In genomic region chrX:49072712-49073095, GRCh38 we compare ENCODE assay signal across 8 cellular contexts. TPM values are rescaled to one million over a fixed set of nuclear protein-coding genes. Genes with fewer than 3 reads are reported as not detected.
A peak's percentile ranks its signal among the peaks of the same experiment; 100 is the strongest.
DNase-seq lines count a peak whose midpoint lies in the region; ATAC-seq, FAIRE-seq and TF ChIP-seq lines count a peak whose summit lies in the region.
"Had no signal": no experiment of that assay in that cellular context is flagged by ENCODE, and none has a peak within 500 bp of the region (broad histone marks: within the 10 kb centered on the region; RNA-seq: fewer than 3 reads in every experiment).

No MANE protein-coding gene starts in this region.

- TF ChIP-seq CTCF in bronchial epithelial cell (IDR thresholded peaks at IDR 0.05; ENCODE audit: insufficient read depth, low read length, severe bottlenecking), result no peak

- DNase-seq in bronchial epithelial cell (ENCODE audit: low read depth) (no peak), NCI-H510A treated with DMSO at 0.1 percent for 48 hours (lab: John Stamatoyannopoulos, UW) (no peak)
- DNase-seq: effector CD8-positive, alpha-beta T cell; NCI-H446 had no signal

- H3K36me3 ChIP-seq in HUES64 (ENCODE audit: insufficient read depth, low read length), result peaks cover 6% of the 10 kb centered on the region; the same call in 1 of the 2 replicates
- H3K36me3 ChIP-seq in bronchial epithelial cell (ENCODE audit: control insufficient read depth, insufficient read depth, low read length), result peaks cover 6% of the 10 kb centered on the region
- H3K36me3 ChIP-seq in rectal smooth muscle tissue (ENCODE audit: control insufficient read depth, insufficient read depth, low read length), result peaks cover 3% of the 10 kb centered on the region

- H3K27ac ChIP-seq in HUES64 (ENCODE audit: low read depth, low read length), result no peak overlapping the region
- peak overlapping the region; percentile 18 for H3K27ac ChIP-seq in rectal smooth muscle tissue (ENCODE audit: low read depth, low read length)

- FAIRE-seq in bronchial epithelial cell (lab: Jason Lieb, UNC), result no peak

- H3K4me1 ChIP-seq in HUES64 (ENCODE audit: insufficient read depth, low read length) (no peaks in the 10 kb centered on the region), rectal smooth muscle tissue (ENCODE audit: control insufficient read depth, insufficient read depth, low read length) (peaks cover 2% of the 10 kb centered on the region)

- H3K4me3 ChIP-seq in HUES64 (ENCODE audit: low read length) (peak overlapping the region; percentile 93), bronchial epithelial cell (ENCODE audit: low read depth, low read length) (peak overlapping the region; percentile 55), rectal smooth muscle tissue (ENCODE audit: low read length) (peak overlapping the region; percentile 79)

- no peaks in the 10 kb centered on the region for H3K27me3 ChIP-seq in HUES64 (ENCODE audit: insufficient read depth, low read length)
- no peaks in the 10 kb centered on the region for H3K27me3 ChIP-seq in bronchial epithelial cell (ENCODE audit: control insufficient read depth, insufficient read depth, low read length)
- peaks cover 2% of the 10 kb centered on the region for H3K27me3 ChIP-seq in rectal smooth muscle tissue (ENCODE audit: control insufficient read depth, insufficient read depth, low read length)

- WGBS in HUES64, result 84% methylated on average over 10 of the region's 10 CpGs

- peak overlapping the region; percentile 20; the same call in 1 of the 2 replicates for H3K9ac ChIP-seq in HUES64 (ENCODE audit: low read depth, low read length)
- H3K9ac ChIP-seq in rectal smooth muscle tissue (ENCODE audit: low read length), result peak overlapping the region; percentile 19

- no peaks in the 10 kb centered on the region for H3K9me3 ChIP-seq in HUES64 (ENCODE audit: insufficient read depth, low read depth, low read length)

- ATAC-seq in HG02852 (IDR thresholded peaks at IDR 0.05; ENCODE audit: unreplicated experiment) (no peak), HG03439 (IDR thresholded peaks at IDR 0.05; ENCODE audit: unreplicated experiment) (no peak)

RNA-seq across cellular contexts. Expression of gene PRAF2, which starts 1.1 kb away (rescaled TPM):
- polyA plus RNA-seq in HUES64 (2013, experiment 1 of 2), result 10.8 TPM
- 16.4 TPM for polyA plus RNA-seq in HUES64 (2013, experiment 2 of 2)
- total RNA-seq in bronchial epithelial cell, result 1.7 and 2.6 TPM in 2 replicates

RNA-seq across cellular contexts. Expression of gene WDR45, which starts 7.0 kb away (rescaled TPM):
- 21.2 TPM for polyA plus RNA-seq in HUES64 (2013, experiment 1 of 2)
- 15.6 TPM for polyA plus RNA-seq in HUES64 (2013, experiment 2 of 2)
- total RNA-seq in bronchial epithelial cell, result 38.5 and 42.1 TPM in 2 replicates

RNA-seq across cellular contexts. Expression of gene CCDC120, which starts 13.9 kb away (rescaled TPM):
- polyA plus RNA-seq in HUES64 (2013, experiment 1 of 2), result 6.2 TPM
- 6.8 TPM for polyA plus RNA-seq in HUES64 (2013, experiment 2 of 2)
- total RNA-seq in bronchial epithelial cell, result 1.1 and 2.2 TPM in 2 replicates

RNA-seq across cellular contexts. Expression of gene TFE3, which starts 29.5 kb away (rescaled TPM):
- polyA plus RNA-seq in HUES64 (2013, experiment 1 of 2), result 33.0 TPM
- polyA plus RNA-seq in HUES64 (2013, experiment 2 of 2), result 29.9 TPM
- total RNA-seq in bronchial epithelial cell, result 8.7 and 14.8 TPM in 2 replicates

RNA-seq across cellular contexts. Expression of gene GPKOW, which starts 50.8 kb away (rescaled TPM):
- polyA plus RNA-seq in HUES64 (2013, experiment 1 of 2), result 12.0 TPM
- polyA plus RNA-seq in HUES64 (2013, experiment 2 of 2), result 17.5 TPM
- 22.6 and 31.4 TPM in 2 replicates for total RNA-seq in bronchial epithelial cell
